9 cellular contexts compared by ENCODE assay signal in genomic region chr10:125146791-125147604, GRCh38. TPM values are rescaled to one million over a fixed set of nuclear protein-coding genes. Genes with fewer than 3 reads are reported as not detected.
A peak's percentile ranks its signal among the peaks of the same experiment; 100 is the strongest.
DNase-seq lines count a peak whose midpoint lies in the region; ATAC-seq, FAIRE-seq and TF ChIP-seq lines count a peak whose summit lies in the region.
"Had no signal": no experiment of that assay in that cellular context is flagged by ENCODE, and none has a peak within 500 bp of the region (broad histone marks: within the 10 kb centered on the region; RNA-seq: fewer than 3 reads in every experiment).

No MANE protein-coding gene starts in this region.

- WGBS in K562 (ENCODE audit: insufficient coverage, low coverage, missing lambda C conversion rate) = 82% methylated on average over 7 of the region's 14 CpGs
- WGBS in right lobe of liver (ENCODE audit: insufficient coverage, low coverage, low lambda C conversion rate, missing lambda C conversion rate) = 24% methylated on average over 6 of the region's 14 CpGs
- 22 to 38% methylated on average over 10 to 14 of the region's 14 CpGs for WGBS in upper lobe of left lung, 2 donors

- no peak overlapping the region for H2AFZ ChIP-seq in K562 (ENCODE audit: low read depth, low read length)

- H3K9me3 ChIP-seq in K562 (replicated peaks; ENCODE audit: control insufficient read depth, insufficient read depth, low read depth, low read length) (no peaks in the 10 kb centered on the region), right lobe of liver (no peaks in the 10 kb centered on the region), upper lobe of left lung (no peaks in the 10 kb centered on the region)

- H3K4me2 ChIP-seq in K562 (ENCODE audit: insufficient read depth, low read length) = no peak overlapping the region

- ATAC-seq in K562 = no peak
- peak in 3 of 4 donors; percentile 18 to 31 (median 21) for ATAC-seq in right lobe of liver
- peak; percentile 25 to 64 for ATAC-seq in upper lobe of left lung (ENCODE audit: low FRiP score in 2 of 2)

- FAIRE-seq in K562 (lab: Jason Lieb, UNC) (no peak), GM19239 (lab: Jason Lieb, UNC) (no peak)

- H3K4me3 ChIP-seq in K562 = no peak overlapping the region
- H3K4me3 ChIP-seq in right lobe of liver = no peak overlapping the region
- H3K4me3 ChIP-seq in upper lobe of left lung = no peak overlapping the region

- H3K36me3 ChIP-seq in K562 (ENCODE audit: control insufficient read depth, insufficient read depth, low read length) = peaks cover 38% of the 10 kb centered on the region; the same call in 2 of the 3 replicates
- H3K36me3 ChIP-seq in right lobe of liver = no peaks in the 10 kb centered on the region
- H3K36me3 ChIP-seq in upper lobe of left lung = peaks cover 0 to 5% (median 2%) of the 10 kb centered on the region in 4 donors

- in situ Hi-C loops in K562 (cut with MboI) = no loop called here

- no peak for TF ChIP-seq RAD21 in K562 (CRISPR knock-in tag; conservative IDR thresholded peaks at IDR 0.05 in 1 of 2, IDR thresholded peaks at IDR 0.05 in 1 of 2)

- peak overlapping the region in 1 of 2 experiments; percentile 31; a peak in 1 of 4 replicates for H3K9ac ChIP-seq in K562 (ENCODE audit: insufficient read depth in 1 of 2, low read depth in 2 of 2, low read length in 2 of 2)

- CTCF ChIA-PET in K562 (lab: Yijun Ruan, JAX; ENCODE audit: low intra/inter-chr PET ratio) = no interaction called here

- DNase-seq in NCI-H146 (lab: John Stamatoyannopoulos, UW) (peak; percentile 44), NCI-H146 treated with DMSO at 0.1 percent for 48 hours (lab: John Stamatoyannopoulos, UW; ENCODE audit: unreplicated experiment) (no peak), K562 (ENCODE audit: extremely low read depth in 1 of 4, low spot score in 3 of 4) (no peak), right lobe of liver (no peak), upper lobe of left lung (peak in 1 of 2 donors; percentile 52), GM19239 (ENCODE audit: insufficient read length, low spot score) (no peak), SKM-1 treated with dmso at 0.1 percent for 144 hours (lab: John Stamatoyannopoulos, UW; ENCODE audit: unreplicated experiment) (no peak), NCI-H774 (lab: John Stamatoyannopoulos, UW) (no peak)
- DNase-seq: caudate nucleus had no signal

- TF ChIP-seq EP300 in K562 (IDR thresholded peaks at IDR 0.05; ENCODE audit: low read length) (no peak), upper lobe of left lung (IDR thresholded peaks at IDR 0.05) (no peak)

- H4K20me1 ChIP-seq in K562 (replicated peaks; ENCODE audit: control insufficient read depth, insufficient read depth, low read length) = peaks cover 51% of the 10 kb centered on the region

- peaks cover 5% of the 10 kb centered on the region for H3K9me1 ChIP-seq in K562 (ENCODE audit: control insufficient read depth, insufficient read depth, low read length)

- no peak for TF ChIP-seq POLR2A in K562 (conservative IDR thresholded peaks at IDR 0.05)
- TF ChIP-seq POLR2A in right lobe of liver (IDR thresholded peaks at IDR 0.05) = no peak
- no peak for TF ChIP-seq POLR2A in upper lobe of left lung (IDR thresholded peaks at IDR 0.05)

- BruUV-seq in K562 (replicated peaks; lab: Mats Ljungman, UMichigan) = no TSS peak

- intact Hi-C loops in K562 (cut with micrococcal nuclease) = loop anchor here (5.0 kb wide), 1 partner anchor 95 kb away; no protein-coding TSS in a partner anchor
- intact Hi-C loops in right lobe of liver (cut with DNase I) = no loop called here

- no peaks in the 10 kb centered on the region for H3K27me3 ChIP-seq in K562 (ENCODE audit: control insufficient read depth in 2 of 2, insufficient read depth in 2 of 2, low read length in 2 of 2)
- peaks cover 0 to 6% of the 10 kb centered on the region in 2 donors for H3K27me3 ChIP-seq in right lobe of liver
- H3K27me3 ChIP-seq in upper lobe of left lung = no peaks in the 10 kb centered on the region

- POLR2A ChIA-PET in K562 (lab: Yijun Ruan, JAX) = no interaction called here

- H3K79me2 ChIP-seq in K562 (ENCODE audit: control insufficient read depth, insufficient read depth, low read length) = peaks cover 100% of the 10 kb centered on the region

- TF ChIP-seq CTCF in K562 (IDR thresholded peaks at IDR 0.05 in 2 of 3, conservative IDR thresholded peaks at IDR 0.05 in 1 of 3; ENCODE audit: insufficient read depth in 2 of 3, low read depth in 1 of 3, low read length in 3 of 3) (no peak), right lobe of liver (IDR thresholded peaks at IDR 0.05) (no peak), upper lobe of left lung (IDR thresholded peaks at IDR 0.05) (no peak)

- H3K4me1 ChIP-seq in K562 (replicated peaks in 1 of 2; ENCODE audit: control insufficient read depth in 2 of 2, insufficient read depth in 2 of 2, low read length in 2 of 2) (peaks cover 50 to 52% of the 10 kb centered on the region in 2 experiments), right lobe of liver (no peaks in the 10 kb centered on the region), upper lobe of left lung (peaks cover 71 to 92% (median 75%) of the 10 kb centered on the region in 4 donors)

- H3K27ac ChIP-seq in K562 (ENCODE audit: extremely low read depth, low read depth, low read length) (no peak overlapping the region), right lobe of liver (peak overlapping the region in 1 of 3 donors; percentile 33), upper lobe of left lung (peak overlapping the region; percentile 76 to 83 (median 78))

TF ChIP-seq in K562, 482 proteins besides CTCF, POLR2A, EP300 and RAD21:
- TF ChIP-seq KLF16 (IDR thresholded peaks at IDR 0.05) (no peak), MEIS2 (IDR thresholded peaks at IDR 0.05; ENCODE audit: partially characterized antibody) (peak; percentile 41)

RNA-seq across cellular contexts. Expression of gene CTBP2, which starts 13.4 kb away (rescaled TPM):
- 15.3 and 51.2 TPM in 2 replicates for total RNA-seq in K562 (2011; cell fraction: chromatin; rRNA removed; ENCODE audit: low replicate concordance)
- 15.2 and 21.3 TPM in 2 replicates for total RNA-seq in K562 (2011; cell fraction: nucleolus; rRNA removed)
- total RNA-seq in K562 (2011; cell fraction: nucleoplasm; rRNA removed) = 17.3 and 22.5 TPM in 2 replicates
- total RNA-seq in K562 (2014; rRNA removed) = 6.0 and 7.2 TPM in 2 replicates
- total RNA-seq in K562 (2014; rRNA removed; fragmentation: Illumina TruSeq; extraction: Trizol) = 8.0 and 8.3 TPM in 2 replicates
- 6.9 and 7.2 TPM in 2 replicates for total RNA-seq in K562 (2015; rRNA removed; fragmentation: Illumina TruSeq; extraction: Trizol)
- 6.5 and 8.8 TPM in 2 replicates for total RNA-seq in K562 (2021)
- 1.3 and 1.8 TPM in 2 replicates for polyA plus RNA-seq in K562 (2011; rRNA removed)
- 0.41 and 1.2 TPM in 2 replicates for polyA plus RNA-seq in K562 (2011; cell fraction: cytosol; rRNA removed)
- polyA plus RNA-seq in K562 (2011; cell fraction: nucleus; rRNA removed) = 1.1 and 1.4 TPM in 2 replicates
- polyA plus RNA-seq in K562 (2012) = 2.5 and 2.7 TPM in 2 replicates
- 2.0 and 3.2 TPM in 2 replicates for polyA plus RNA-seq in K562 (2014; fragmentation: Illumina TruSeq; extraction: Trizol)
- 1 to 10 TPM; 1.5 to 1.9 TPM for polyA plus RNA-seq in K562 (2014; fragmentation: Nextera tagmentation; extraction: Ambion mirVana)
- 5.1 and 5.6 TPM in 2 replicates for polyA plus RNA-seq in K562 (2014; rRNA removed)
- 14.4 and 22.5 TPM in 2 replicates for polyA minus RNA-seq in K562 (2011; rRNA and poly(A)+ RNA removed)
- 9.6 and 12.3 TPM in 2 replicates for polyA minus RNA-seq in K562 (2011; cell fraction: cytosol; rRNA and poly(A)+ RNA removed)
- 11.4 and 17.2 TPM in 2 replicates for polyA minus RNA-seq in K562 (2011; cell fraction: nucleus; rRNA and poly(A)+ RNA removed)
- total RNA-seq in right lobe of liver = 1 to 10 TPM; 3.2 to 8.2 (median 5.4) TPM
- 10 to 100 TPM; 47.1 to 82.5 (median 59.7) TPM for total RNA-seq in upper lobe of left lung
